27 cellular contexts compared by ENCODE assay signal in the genomic region with DNA sequence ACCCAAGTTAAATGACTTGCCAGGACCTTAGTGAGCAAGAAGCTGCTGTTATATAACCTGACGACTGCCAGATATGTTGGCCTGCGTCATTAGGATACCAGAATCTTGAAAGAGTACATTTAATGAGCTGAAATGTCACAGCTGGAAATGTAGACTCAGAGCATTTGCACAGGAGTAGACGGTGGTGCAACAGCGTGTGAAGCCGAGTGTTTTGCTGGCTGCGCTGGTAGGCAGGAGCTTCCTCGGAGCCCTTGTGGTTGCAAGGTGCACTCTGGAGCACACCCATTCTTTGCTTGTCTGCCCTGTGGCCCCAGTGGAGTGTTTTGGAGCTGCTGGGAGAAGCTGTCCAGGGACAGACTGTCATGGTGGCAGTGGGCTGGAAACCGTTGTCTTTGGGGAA.
"Had no signal": no experiment of that assay in that cellular context is flagged by ENCODE, and none has a peak within 500 bp of the region (broad histone marks: within the 10 kb centered on the region; RNA-seq: fewer than 3 reads in every experiment).

No MANE protein-coding gene starts in this region.

- ATAC-seq: naive thymus-derived CD8-positive, alpha-beta T cell; pancreas; stimulated activated naive CD8-positive, alpha-beta T cell treated with anti-CD3 and anti-CD28 coated beads, Interleukin-15, Interleukin-2, amounts not matched to agents 100 U/mL and 50 U/mL, for 24 hours; T-helper 17 cell had no signal

- H3K27ac ChIP-seq: brain microvascular endothelial cell, esophagus squamous epithelium, pancreas, thoracic aorta, uterus, WERI-Rb-1 had no signal

- DNase-seq: activated CD4-positive, alpha-beta memory T cell treated with anti-CD3 and anti-CD28 coated beads, Interleukin-2, amount 10 ng/mL, durations not matched to agents 7 days and 5 days; activated CD4-positive, alpha-beta T cell treated with anti-CD3 and anti-CD28 coated beads, Interleukin-2, amount 10 ng/mL, durations not matched to agents 24 days and 14 days; activated CD4-positive, CD25-positive, alpha-beta regulatory T cell treated with anti-CD3 and anti-CD28 coated beads, Interleukin-2, amount 50 U/mL, for 72 hours; activated CD8-positive, alpha-beta memory T cell treated with anti-CD3 and anti-CD28 coated beads, Interleukin-2, amount 50 U/mL, for 48 hours; activated gamma-delta T cell treated with Interleukin-2 at 50 U/mL for 16 hours; activated naive CD4-positive, alpha-beta T cell treated with anti-CD3 and anti-CD28 coated beads, Interleukin-2, amount 50 U/mL, for 16 hours; activated T-cell treated with anti-CD3 and anti-CD28 coated beads, Interleukin-2, amount 50 U/mL, for 24 hours; amniotic stem cell; brain microvascular endothelial cell; central memory CD4-positive, alpha-beta T cell; esophagus squamous epithelium; glutamatergic neuron; mammary epithelial cell; midbrain; naive thymus-derived CD8-positive, alpha-beta T cell; nucleus accumbens; pancreas; right cardiac atrium; stimulated activated CD4-positive, alpha-beta T cell treated with anti-CD3 and anti-CD28 coated beads, Interleukin-2, amount 100 ng/mL, for 48 hours; stimulated activated naive CD8-positive, alpha-beta T cell treated with anti-CD3 and anti-CD28 coated beads, Interleukin-15, Interleukin-2, amounts not matched to agents 100 U/mL and 50 U/mL, for 24 hours; T-helper 17 cell; T1000; trophoblast cell; WERI-Rb-1 had no signal

- H3K4me1 Mint-ChIP-seq: activated CD4-positive, alpha-beta memory T cell treated with anti-CD3 and anti-CD28 coated beads, Interleukin-2, amount 10 ng/mL, durations not matched to agents 7 days and 5 days had no signal

- H3K27me3 ChIP-seq: brain microvascular endothelial cell, esophagus squamous epithelium, pancreas, uterus had no signal

- H3K9me3 ChIP-seq: esophagus squamous epithelium, pancreas, thoracic aorta, uterus had no signal

- H3K36me3 ChIP-seq: brain microvascular endothelial cell, uterus, WERI-Rb-1 had no signal

- H3K4me1 ChIP-seq: pancreas, uterus had no signal

- H3K27ac Mint-ChIP-seq: activated CD4-positive, alpha-beta memory T cell treated with anti-CD3 and anti-CD28 coated beads, Interleukin-2, amount 10 ng/mL, durations not matched to agents 7 days and 5 days; T-helper 17 cell had no signal

- H3K4me3 Mint-ChIP-seq: activated CD4-positive, alpha-beta memory T cell treated with anti-CD3 and anti-CD28 coated beads, Interleukin-2, amount 10 ng/mL, durations not matched to agents 7 days and 5 days; activated CD4-positive, alpha-beta T cell treated with anti-CD3 and anti-CD28 coated beads, Interleukin-2, amount 10 ng/mL, durations not matched to agents 24 days and 14 days; activated T-cell treated with anti-CD3 and anti-CD28 coated beads, Interleukin-2, amount 50 U/mL, for 24 hours; naive thymus-derived CD8-positive, alpha-beta T cell; neural crest cell; T-helper 17 cell had no signal

- H3K4me3 ChIP-seq: esophagus squamous epithelium, pancreas, thoracic aorta, uterus had no signal

- H3K9me3 Mint-ChIP-seq: activated CD4-positive, alpha-beta memory T cell treated with anti-CD3 and anti-CD28 coated beads, Interleukin-2, amount 10 ng/mL, durations not matched to agents 7 days and 5 days; activated CD4-positive, alpha-beta T cell treated with anti-CD3 and anti-CD28 coated beads, Interleukin-2, amount 10 ng/mL, durations not matched to agents 24 days and 14 days; activated T-cell treated with anti-CD3 and anti-CD28 coated beads, Interleukin-2, amount 50 U/mL, for 24 hours; naive thymus-derived CD8-positive, alpha-beta T cell; neural crest cell had no signal

- H3K27me3 Mint-ChIP-seq: activated CD4-positive, alpha-beta memory T cell treated with anti-CD3 and anti-CD28 coated beads, Interleukin-2, amount 10 ng/mL, durations not matched to agents 7 days and 5 days; activated CD4-positive, alpha-beta T cell treated with anti-CD3 and anti-CD28 coated beads, Interleukin-2, amount 10 ng/mL, durations not matched to agents 24 days and 14 days; activated T-cell treated with anti-CD3 and anti-CD28 coated beads, Interleukin-2, amount 50 U/mL, for 24 hours; naive thymus-derived CD8-positive, alpha-beta T cell; T-helper 17 cell had no signal
